In the genomic region with DNA sequence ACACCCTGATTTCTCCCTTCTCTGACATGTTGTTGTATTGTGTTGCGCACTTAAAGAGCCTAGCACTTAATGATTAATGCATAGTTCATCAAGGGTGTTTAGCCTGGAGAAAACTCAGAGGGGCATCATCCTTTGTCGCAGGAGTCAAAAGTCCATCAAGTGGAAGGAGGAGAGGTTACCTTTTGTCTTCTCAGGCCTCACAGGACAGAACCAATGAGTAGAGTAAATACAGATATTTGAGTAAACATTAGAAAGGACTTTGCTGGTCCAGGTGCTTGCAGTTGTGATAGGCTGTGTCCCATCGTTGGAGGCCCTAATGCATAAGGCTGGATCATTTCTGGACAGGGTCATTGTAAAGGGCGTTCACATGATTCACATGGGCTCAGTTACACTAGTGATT, we compare ENCODE assay signal across 30 cellular contexts. TPM values are rescaled to one million over a fixed set of nuclear protein-coding genes. Genes with fewer than 3 reads are reported as not detected.
DNase-seq lines count a peak whose midpoint lies in the region; ATAC-seq, FAIRE-seq and TF ChIP-seq lines count a peak whose summit lies in the region.
"Had no signal": no experiment of that assay in that cellular context is flagged by ENCODE, and none has a peak within 500 bp of the region (broad histone marks: within the 10 kb centered on the region; RNA-seq: fewer than 3 reads in every experiment).

No MANE protein-coding gene starts in this region.

- no peaks in the 10 kb centered on the region for H3K27me3 Mint-ChIP-seq in activated naive CD8-positive, alpha-beta T cell treated with anti-CD3 and anti-CD28 coated beads, Interleukin-2, amount 50 U/mL, for 24 hours
- no peaks in the 10 kb centered on the region for H3K27me3 Mint-ChIP-seq in activated naive CD8-positive, alpha-beta T cell treated with anti-CD3 and anti-CD28 coated beads for 36 hours
- no peaks in the 10 kb centered on the region for H3K27me3 Mint-ChIP-seq in type B pancreatic cell
- H3K27me3 Mint-ChIP-seq: CD4-positive, alpha-beta memory T cell; T-cell had no signal

- no peak for TF ChIP-seq POLR2A in HepG2 (IDR thresholded peaks at IDR 0.05; ENCODE audit: insufficient read depth in 1 of 2, low read depth in 2 of 2, low read length in 2 of 2)

- peaks cover 32% of the 10 kb centered on the region for H3K36me3 Mint-ChIP-seq in activated naive CD8-positive, alpha-beta T cell treated with anti-CD3 and anti-CD28 coated beads, Interleukin-2, amount 50 U/mL, for 24 hours (ENCODE audit: low read depth)
- H3K36me3 Mint-ChIP-seq in activated naive CD8-positive, alpha-beta T cell treated with anti-CD3 and anti-CD28 coated beads for 36 hours: peaks cover 40% of the 10 kb centered on the region
- H3K36me3 Mint-ChIP-seq in type B pancreatic cell: peaks cover 10% of the 10 kb centered on the region

- no peaks in the 10 kb centered on the region for H3K36me3 ChIP-seq in HepG2 (replicated peaks in 1 of 2; ENCODE audit: control insufficient read depth in 1 of 2, insufficient read depth in 2 of 2, low read length in 2 of 2)
- H3K36me3 ChIP-seq in kidney (ENCODE audit: control insufficient read depth in 1 of 2, insufficient read depth in 2 of 2, low read length in 2 of 2): no peaks in the 10 kb centered on the region
- H3K36me3 ChIP-seq: MG63 had no signal

- H3K27me3 ChIP-seq in HepG2 (ENCODE audit: control insufficient read depth in 1 of 2, insufficient read depth in 2 of 2, low read length in 2 of 2): no peaks in the 10 kb centered on the region
- H3K27me3 ChIP-seq: BLaER1 treated with 17β-estradiol and CSF1 and Interleukin-3, amounts not matched to agents 10 nM and 100 nM; MG63; SJSA1 had no signal

- in situ Hi-C loops in HepG2 (cut with HindIII; ENCODE audit: extremely low pct_ligation_motif_present, low pct_unique_long_range_greater_than_20kb) (no loop called here), GM13976 (cut with MboI; ENCODE audit: low sequenced_read_pairs, unreplicated experiment) (no loop called here)

- DNase-seq in activated naive CD8-positive, alpha-beta T cell treated with anti-CD3 and anti-CD28 coated beads, Interleukin-2, amount 50 U/mL, for 24 hours: no peak
- DNase-seq in activated naive CD8-positive, alpha-beta T cell treated with anti-CD3 and anti-CD28 coated beads for 36 hours: no peak
- DNase-seq in NCI-H146 (lab: John Stamatoyannopoulos, UW) (peak; percentile 25), HepG2 (ENCODE audit: low spot score) (no peak), type B pancreatic cell (ENCODE audit: extremely low spot score, unreplicated experiment) (no peak), kidney (no peak), NAMALWA (ENCODE audit: low spot score) (no peak), GM13976 (ENCODE audit: low spot score) (no peak)
- DNase-seq: AML-193; CD4-positive, alpha-beta memory T cell; DMS 273 treated with DMSO at 0.1 percent for 48 hours; DND-41; GM23248; H7; IMR-90; KG1; MG63; NCI-H1048; NCI-H1436; NCI-H1930; NCI-H2107; NCI-H446 treated with DMSO at 0.1 percent for 48 hours; NCI-H774; T-cell had no signal

- H2AFZ ChIP-seq in HepG2 (ENCODE audit: low read length): no peak overlapping the region
- H2AFZ ChIP-seq: GM23248 had no signal

- H3K4me3 ChIP-seq in HepG2 (replicated peaks in 1 of 3; ENCODE audit: insufficient read depth in 1 of 3, low read depth in 2 of 3, low read length in 3 of 3): no peak overlapping the region
- H3K4me3 ChIP-seq in kidney (ENCODE audit: low read length in 2 of 2): no peak overlapping the region
- H3K4me3 ChIP-seq: A549; BLaER1 treated with 17β-estradiol and CSF1 and Interleukin-3, amounts not matched to agents 10 nM and 100 nM; GM23248; MG63; SJSA1 had no signal

- peak overlapping the region; percentile 24 for H3K27ac Mint-ChIP-seq in activated naive CD8-positive, alpha-beta T cell treated with anti-CD3 and anti-CD28 coated beads, Interleukin-2, amount 50 U/mL, for 24 hours
- H3K27ac Mint-ChIP-seq in activated naive CD8-positive, alpha-beta T cell treated with anti-CD3 and anti-CD28 coated beads for 36 hours: no peak overlapping the region
- H3K27ac Mint-ChIP-seq in type B pancreatic cell: peak overlapping the region; percentile 1
- H3K27ac Mint-ChIP-seq: CD4-positive, alpha-beta memory T cell; T-cell had no signal

- H3K9ac ChIP-seq in HepG2 (ENCODE audit: insufficient read depth, low read depth, low read length): no peak overlapping the region
- H3K9ac ChIP-seq in kidney (ENCODE audit: low read length in 2 of 2): no peak overlapping the region
- H3K9ac ChIP-seq: BLaER1 treated with 17β-estradiol and CSF1 and Interleukin-3, amounts not matched to agents 10 nM and 100 nM; GM23248 had no signal

- POLR2A ChIA-PET in HepG2 (lab: Yijun Ruan, JAX): no interaction called here

- no peak for ATAC-seq in activated naive CD8-positive, alpha-beta T cell treated with anti-CD3 and anti-CD28 coated beads, Interleukin-2, amount 50 U/mL, for 24 hours
- peak; percentile 44 for ATAC-seq in HepG2
- ATAC-seq: A549, T-cell had no signal

- CTCF ChIA-PET in HepG2 (lab: Yijun Ruan, JAX; ENCODE audit: low intra/inter-chr PET ratio, low total read pairs): no interaction called here

- peak overlapping the region; percentile 41; the same call in 1 of the 2 replicates for H3K4me2 ChIP-seq in HepG2 (ENCODE audit: low read depth, low read length)
- H3K4me2 ChIP-seq: A549 had no signal

- no peak for TF ChIP-seq CTCF in HepG2 (CRISPR knock-in tag; IDR thresholded peaks at IDR 0.05)
- no peak for TF ChIP-seq CTCF in type B pancreatic cell (conservative IDR thresholded peaks at IDR 0.05)
- no peak for TF ChIP-seq CTCF in kidney (IDR thresholded peaks at IDR 0.05; ENCODE audit: borderline replicate concordance, extremely low read depth, insufficient read depth)
- TF ChIP-seq CTCF in GM13976 (IDR thresholded peaks at IDR 0.05; ENCODE audit: borderline replicate concordance, control extremely low read depth, extremely low read depth, insufficient read depth, missing control alignments): no peak

- no peak for FAIRE-seq in HepG2 (lab: Jason Lieb, UNC)
- no peak for FAIRE-seq in kidney (lab: Jason Lieb, UNC)
- FAIRE-seq: A549, GM12892, GM18507, RCC 7860 had no signal

- peak in 1 of 2 experiments; percentile 41; a peak in 1 of 4 replicates for TF ChIP-seq EP300 in HepG2 (IDR thresholded peaks at IDR 0.05; ENCODE audit: low read depth in 2 of 2, low read length in 2 of 2)
- TF ChIP-seq EP300 in HepG2 (CRISPR knock-in tag; IDR thresholded peaks at IDR 0.05; ENCODE audit: borderline replicate concordance): no peak

- intact Hi-C loops in HepG2 (cut with micrococcal nuclease; ENCODE audit: unreplicated experiment) (no loop called here), kidney (cut with DNase I) (no loop called here)

- H3K79me2 ChIP-seq in HepG2 (ENCODE audit: insufficient read depth, low read length): peaks cover 68% of the 10 kb centered on the region

- peak overlapping the region; percentile 42 for H3K27ac ChIP-seq in HepG2 (ENCODE audit: extremely low read length, insufficient read depth, low read length)
- H3K27ac ChIP-seq in kidney (ENCODE audit: low read depth in 2 of 2, low read length in 2 of 2): no peak overlapping the region
- H3K27ac ChIP-seq: A549; BLaER1 treated with 17β-estradiol and CSF1 and Interleukin-3, amounts not matched to agents 10 nM and 100 nM; GM23248; SJSA1 had no signal

- H3K9me3 ChIP-seq in HepG2 (ENCODE audit: low read length) (no peaks in the 10 kb centered on the region), kidney (ENCODE audit: control insufficient read depth in 1 of 2, low read length in 2 of 2) (no peaks in the 10 kb centered on the region)
- H3K9me3 ChIP-seq: A549, MG63, SJSA1 had no signal

- no peak overlapping the region for H3K4me3 Mint-ChIP-seq in activated naive CD8-positive, alpha-beta T cell treated with anti-CD3 and anti-CD28 coated beads, Interleukin-2, amount 50 U/mL, for 24 hours
- no peak overlapping the region for H3K4me3 Mint-ChIP-seq in activated naive CD8-positive, alpha-beta T cell treated with anti-CD3 and anti-CD28 coated beads for 36 hours
- H3K4me3 Mint-ChIP-seq in type B pancreatic cell: no peak overlapping the region
- H3K4me3 Mint-ChIP-seq: CD4-positive, alpha-beta memory T cell; T-cell had no signal

- WGBS in HepG2 (ENCODE audit: low lambda C conversion rate): 32% methylated on average over 3 of the region's 4 CpGs

- no peaks in the 10 kb centered on the region for H4K20me1 ChIP-seq in HepG2 (ENCODE audit: insufficient read depth, low read length)

- BruUV-seq in HepG2 (replicated peaks; lab: Mats Ljungman, UMichigan): no TSS peak

- peaks cover 77% of the 10 kb centered on the region for H3K4me1 ChIP-seq in HepG2 (ENCODE audit: insufficient read depth, low read length)
- peaks cover 0 to 10% of the 10 kb centered on the region in 2 donors for H3K4me1 ChIP-seq in kidney (ENCODE audit: control insufficient read depth in 1 of 2, insufficient read depth in 1 of 2, low read depth in 1 of 2, low read length in 2 of 2)
- H3K4me1 ChIP-seq: A549, SJSA1 had no signal

- peaks cover 34% of the 10 kb centered on the region for H3K4me1 Mint-ChIP-seq in activated naive CD8-positive, alpha-beta T cell treated with anti-CD3 and anti-CD28 coated beads, Interleukin-2, amount 50 U/mL, for 24 hours
- peaks cover 20% of the 10 kb centered on the region for H3K4me1 Mint-ChIP-seq in activated naive CD8-positive, alpha-beta T cell treated with anti-CD3 and anti-CD28 coated beads for 36 hours
- H3K4me1 Mint-ChIP-seq in type B pancreatic cell (ENCODE audit: unreplicated experiment): peaks cover 16% of the 10 kb centered on the region

- peaks cover 19% of the 10 kb centered on the region for H3K9me3 Mint-ChIP-seq in activated naive CD8-positive, alpha-beta T cell treated with anti-CD3 and anti-CD28 coated beads, Interleukin-2, amount 50 U/mL, for 24 hours
- peaks cover 10% of the 10 kb centered on the region for H3K9me3 Mint-ChIP-seq in activated naive CD8-positive, alpha-beta T cell treated with anti-CD3 and anti-CD28 coated beads for 36 hours
- H3K9me3 Mint-ChIP-seq in type B pancreatic cell: peaks cover 5% of the 10 kb centered on the region

- no peak for TF ChIP-seq RAD21 in HepG2 (CRISPR knock-in tag; IDR thresholded peaks at IDR 0.05)

RNA-seq across cellular contexts. Expression of a gene that starts 17.9 kb away (rescaled TPM):
- 10 to 100 TPM; 39.9 to 42.9 TPM for total RNA-seq in activated naive CD8-positive, alpha-beta T cell treated with anti-CD3 and anti-CD28 coated beads for 36 hours
- total RNA-seq in HepG2 (2016; rRNA removed; fragmentation: Illumina TruSeq; extraction: Trizol): 23.6 and 25.2 TPM in 2 replicates
- 16.7 and 16.9 TPM in 2 replicates for total RNA-seq in HepG2 (2016; cell fraction: cytosol; rRNA removed; fragmentation: Illumina TruSeq; extraction: Trizol; ENCODE audit: low read depth)
- 20.2 TPM in 2 replicates for total RNA-seq in HepG2 (2016; cell fraction: insoluble cytoplasmic fraction; rRNA removed; fragmentation: Illumina TruSeq; extraction: Trizol)
- 21.4 and 21.6 TPM in 2 replicates for total RNA-seq in HepG2 (2016; cell fraction: membrane; rRNA removed; fragmentation: Illumina TruSeq; extraction: Trizol)
- total RNA-seq in HepG2 (2016; cell fraction: nucleus; rRNA removed; fragmentation: Illumina TruSeq; extraction: Trizol): 32.8 and 36.6 TPM in 2 replicates
- polyA plus RNA-seq in HepG2 (2011; rRNA removed): 12.8 and 13.4 TPM in 2 replicates
- 10.8 and 12.1 TPM in 2 replicates for polyA plus RNA-seq in HepG2 (2011; cell fraction: cytosol; rRNA removed)
- polyA plus RNA-seq in HepG2 (2011; cell fraction: nucleus; rRNA removed): 27.9 and 30.6 TPM in 2 replicates
- polyA plus RNA-seq in HepG2 (2012): 12.7 and 16.7 TPM in 2 replicates
- 2.1 and 2.3 TPM in 2 replicates for polyA plus RNA-seq in HepG2 (2016; cell fraction: cytosol; fragmentation: Illumina TruSeq; extraction: Trizol; ENCODE audit: low read depth)
- 19.8 and 24.7 TPM in 2 replicates for polyA plus RNA-seq in HepG2 (2016; cell fraction: insoluble cytoplasmic fraction; fragmentation: Illumina TruSeq; extraction: Trizol; ENCODE audit: low read depth)
- 6.8 and 8.6 TPM in 2 replicates for polyA plus RNA-seq in HepG2 (2016; cell fraction: membrane; fragmentation: Illumina TruSeq; extraction: Trizol; ENCODE audit: low read depth)
- polyA plus RNA-seq in HepG2 (2016; cell fraction: nucleus; fragmentation: Illumina TruSeq; extraction: Trizol; ENCODE audit: insufficient read depth, low read depth): 24.0 and 32.2 TPM in 2 replicates
- 22.9 and 93.6 TPM in 2 replicates for polyA minus RNA-seq in HepG2 (2011; rRNA and poly(A)+ RNA removed; ENCODE audit: low replicate concordance)
- polyA minus RNA-seq in HepG2 (2011; cell fraction: cytosol; rRNA and poly(A)+ RNA removed): 19.1 and 23.1 TPM in 2 replicates
- 49.7 and 56.6 TPM in 2 replicates for polyA minus RNA-seq in HepG2 (2011; cell fraction: nucleus; rRNA and poly(A)+ RNA removed)
- 44.2 and 46.2 TPM in 2 replicates for total RNA-seq in type B pancreatic cell (ENCODE audit: low replicate concordance)
- total RNA-seq in kidney: 79.1 TPM
- 23.3 TPM for polyA plus RNA-seq in kidney (ENCODE audit: insufficient read depth, low read depth, low replicate concordance)
